Comparison of ENCODE assay signal across 8 cellular contexts in genomic region chr9:26166537-26166936, GRCh38.
"Had no signal": no experiment of that assay in that cellular context is flagged by ENCODE, and none has a peak within 500 bp of the region (broad histone marks: within the 10 kb centered on the region; RNA-seq: fewer than 3 reads in every experiment).

No MANE protein-coding gene starts in this region.

- H3K4me2 ChIP-seq: GM23338, KMS-11 had no signal

- H3K9me3 ChIP-seq: HAP-1 had no signal

- DNase-seq: H7, HFFc6, KBM-7 had no signal

- H3K36me3 ChIP-seq: HAP-1 had no signal

- H3K27ac ChIP-seq: HL-60, KMS-11 had no signal

- H3K4me3 ChIP-seq: GM23338, HAP-1 had no signal

- H3K9ac ChIP-seq: KMS-11 had no signal

- ATAC-seq: GM23338, HCT116 had no signal

- H2AFZ ChIP-seq: GM23338 had no signal
